In genomic region chr9:69190086-69190865, GRCh38 we compare ENCODE assay signal across 10 cellular contexts. TPM values are rescaled to one million over a fixed set of nuclear protein-coding genes. Genes with fewer than 3 reads are reported as not detected.
DNase-seq lines count a peak whose midpoint lies in the region; ATAC-seq and TF ChIP-seq lines count a peak whose summit lies in the region.
"Had no signal": no experiment of that assay in that cellular context is flagged by ENCODE, and none has a peak within 500 bp of the region (broad histone marks: within the 10 kb centered on the region; RNA-seq: fewer than 3 reads in every experiment).

No MANE protein-coding gene starts in this region.

- DNase-seq in dorsolateral prefrontal cortex (no peak), HCEC 1CT (no peak), NCI-H82 (lab: John Stamatoyannopoulos, UW) (no peak), NCI-H524 treated with DMSO at 0.1 percent for 48 hours (lab: John Stamatoyannopoulos, UW) (no peak)
- DNase-seq: islet precursor cell had no signal

- ATAC-seq in GM18511 (IDR thresholded peaks at IDR 0.05; ENCODE audit: unreplicated experiment) = peak; percentile 79
- peak; percentile 78 for ATAC-seq in GM21529 (IDR thresholded peaks at IDR 0.05; ENCODE audit: unreplicated experiment)
- peak; percentile 67 for ATAC-seq in HG03280 (IDR thresholded peaks at IDR 0.05; ENCODE audit: unreplicated experiment)
- ATAC-seq in HG02970 (IDR thresholded peaks at IDR 0.05; ENCODE audit: low FRiP score, unreplicated experiment) = no peak
- ATAC-seq: Right ventricle myocardium inferior had no signal

- no peaks in the 10 kb centered on the region for H3K27me3 ChIP-seq in dorsolateral prefrontal cortex

- intact Hi-C loops in dorsolateral prefrontal cortex (cut with DNase I) = loop anchor here (5.0 to 10.0 kb wide), 3 partner anchors 68 to 205 kb away; partner anchors contain the start of gene FXN (in 1 of the 2)

- TF ChIP-seq CTCF in dorsolateral prefrontal cortex (IDR thresholded peaks at IDR 0.05 in 54 of 56, conservative IDR thresholded peaks at IDR 0.05 in 2 of 56; ENCODE audit: low read depth in 1 of 56, partially characterized antibody in 56 of 56) = peak in 1 of 56 donors; percentile 5

- peak overlapping the region in 55 of 59 donors; percentile 6 to 99 (median 71) for H3K27ac ChIP-seq in dorsolateral prefrontal cortex

- H3K4me3 ChIP-seq in dorsolateral prefrontal cortex = no peak overlapping the region

RNA-seq across cellular contexts. Expression of gene TJP2, which starts 16.2 kb away (rescaled TPM):
- total RNA-seq in dorsolateral prefrontal cortex = 100 to 1,000 TPM in 22 of 120 experiments, 10 to 100 TPM in 98; 22.2 to 199 (median 67.6) TPM
